15 cellular contexts compared by ENCODE assay signal in the genomic region with DNA sequence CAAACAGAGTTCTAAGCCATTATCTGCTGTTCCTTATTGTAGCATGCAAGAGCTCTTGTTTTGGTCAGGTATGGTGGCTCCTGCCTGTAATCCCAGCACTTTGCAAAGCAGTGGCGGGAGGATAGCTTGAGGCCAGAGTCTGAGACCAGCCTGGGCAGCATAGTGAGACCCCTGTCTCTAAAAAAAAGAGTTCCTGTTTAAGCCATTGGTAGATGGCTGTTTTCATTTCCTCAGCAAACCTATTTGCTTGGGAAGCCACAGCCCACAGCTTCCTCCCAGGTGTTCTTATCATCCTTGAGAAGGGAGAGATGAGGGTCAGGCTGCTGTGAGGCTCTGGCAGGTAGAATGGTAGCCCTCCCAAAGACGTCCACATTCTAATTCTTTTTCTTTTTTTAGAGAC. TPM values are rescaled to one million over a fixed set of nuclear protein-coding genes. Genes with fewer than 3 reads are reported as not detected.
"Had no signal": no experiment of that assay in that cellular context is flagged by ENCODE, and none has a peak within 500 bp of the region (broad histone marks: within the 10 kb centered on the region; RNA-seq: fewer than 3 reads in every experiment).

No MANE protein-coding gene starts in this region.

- H3K4me3 Mint-ChIP-seq: nephron had no signal

- H3K27ac Mint-ChIP-seq: nephron, T-helper 17 cell had no signal

- H3K9me3 ChIP-seq: heart right ventricle, prostate gland, spleen had no signal

- H3K4me1 Mint-ChIP-seq: nephron had no signal

- H3K27me3 ChIP-seq: spleen had no signal

- DNase-seq: activated CD4-positive, alpha-beta T cell treated with anti-CD3 and anti-CD28 coated beads, Interleukin-2, amount 50 U/mL, for 4 hours; effector CD4-positive, alpha-beta T cell; heart right ventricle; mammary epithelial cell; stimulated activated naive CD4-positive, alpha-beta T cell treated with Interleukin-2 at 50 U/mL for 16 hours; T-helper 17 cell had no signal

- H3K4me1 ChIP-seq: prostate gland had no signal

- ATAC-seq: heart right ventricle, sciatic nerve had no signal

- H3K36me3 ChIP-seq: heart right ventricle, prostate gland, spleen had no signal

- H3K9me3 Mint-ChIP-seq: nephron had no signal

- H3K27ac ChIP-seq: heart right ventricle, prostate gland had no signal

- H3K4me3 ChIP-seq: heart right ventricle, prostate gland had no signal

- FAIRE-seq: astrocyte, colon, frontal cortex, islet of Langerhans had no signal

RNA-seq across cellular contexts. Expression of gene FAM81A, which starts 24.4 kb away (rescaled TPM):
- total RNA-seq: left lobe of liver, T-helper 17 cell had no signal
